Comparison of ENCODE assay signal across 8 cellular contexts in genomic region chr17:31492880-31493655, GRCh38.
A peak's percentile ranks its signal among the peaks of the same experiment; 100 is the strongest.
DNase-seq lines count a peak whose midpoint lies in the region; FAIRE-seq and TF ChIP-seq lines count a peak whose summit lies in the region.

No MANE protein-coding gene starts in this region.

- H3K36me3 ChIP-seq in GM23248 (ENCODE audit: low read depth) (no peaks in the 10 kb centered on the region), SK-N-SH (replicated peaks in 1 of 2; ENCODE audit: control insufficient read depth in 1 of 2, insufficient read depth in 2 of 2, low read length in 1 of 2) (no peaks in the 10 kb centered on the region)

- TF ChIP-seq RAD21 in SK-N-SH (IDR thresholded peaks at IDR 0.05; ENCODE audit: low read length) = no peak

- no peak overlapping the region for H3K4me3 ChIP-seq in GM23248
- no peak overlapping the region for H3K4me3 ChIP-seq in SK-N-SH (ENCODE audit: low read depth in 2 of 2, low read length in 1 of 2)

- no peaks in the 10 kb centered on the region for H3K4me1 ChIP-seq in GM23248 (ENCODE audit: insufficient read depth)
- H3K4me1 ChIP-seq in SK-N-SH (ENCODE audit: control insufficient read depth in 1 of 2, insufficient read depth in 2 of 2, low read depth in 1 of 2, low read length in 1 of 2) = peaks cover 0 to 39% of the 10 kb centered on the region in 2 experiments; a peak in 1 of 4 replicates

- no peaks in the 10 kb centered on the region for H3F3A ChIP-seq in GM23248 (ENCODE audit: insufficient read depth)
- H3F3A ChIP-seq in SK-N-SH (replicated peaks; ENCODE audit: insufficient read depth) = no peaks in the 10 kb centered on the region

- DNase-seq in GM23248 = peak; percentile 26
- DNase-seq in activated CD4-positive, CD25-positive, alpha-beta regulatory T cell treated with anti-CD3 and anti-CD28 coated beads, Interleukin-2, amount 50 U/mL, for 72 hours = peak; percentile 55
- DNase-seq in germinal center (ENCODE audit: low spot score) = peak; percentile 64
- DNase-seq in stimulated activated CD8-positive, alpha-beta memory T cell treated with anti-CD3 and anti-CD28 coated beads, Interleukin-12 subunit alpha, Interleukin-12 subunit beta, amount 100 ng/mL, for 24 hours (ENCODE audit: extremely low read depth) = peak; percentile 58
- no peak for DNase-seq in cerebellum (ENCODE audit: low spot score)
- no peak for DNase-seq in urothelium cell line (ENCODE audit: low spot score)
- no peak for DNase-seq in NCI-H187 (lab: John Stamatoyannopoulos, UW)
- no peak for DNase-seq in SK-N-SH

- TF ChIP-seq CTCF in SK-N-SH (IDR thresholded peaks at IDR 0.05) = no peak

- no peak for TF ChIP-seq EP300 in SK-N-SH (IDR thresholded peaks at IDR 0.05; ENCODE audit: borderline replicate concordance in 1 of 2, low read depth in 1 of 2, low read length in 1 of 2)

- H3K9ac ChIP-seq in GM23248 = no peak overlapping the region
- H3K9ac ChIP-seq in SK-N-SH = no peak overlapping the region

- peaks cover 43% of the 10 kb centered on the region for H3K27me3 ChIP-seq in GM23248 (replicated peaks; ENCODE audit: insufficient read depth)
- peaks cover 5% of the 10 kb centered on the region; the same call in 1 of the 2 replicates for H3K27me3 ChIP-seq in SK-N-SH (ENCODE audit: insufficient read depth)

- in situ Hi-C loops in GM23248 (cut with MboI) = no loop called here

- H4K20me1 ChIP-seq in GM23248 (ENCODE audit: insufficient read depth) (no peaks in the 10 kb centered on the region), SK-N-SH (ENCODE audit: insufficient read depth) (no peaks in the 10 kb centered on the region)

- CTCF ChIA-PET in SK-N-SH (lab: Yijun Ruan, JAX) = interaction anchor here (0.6 to 1.6 kb wide), 5 partner anchors 15 to 104 kb away, joined by 3 to 7 read pairs (median 3); no protein-coding TSS in a partner anchor

- no peaks in the 10 kb centered on the region for H3K9me2 ChIP-seq in GM23248 (ENCODE audit: insufficient read depth)
- H3K9me2 ChIP-seq in SK-N-SH = no peaks in the 10 kb centered on the region

- H2AFZ ChIP-seq in GM23248 (no peak overlapping the region), SK-N-SH (ENCODE audit: low read depth) (no peak overlapping the region)

- no peak for FAIRE-seq in urothelium cell line (lab: Jason Lieb, UNC)

- POLR2A ChIA-PET in SK-N-SH (lab: Yijun Ruan, JAX) = interaction anchor here (0.8 kb wide), 1 partner anchor 68 kb away, joined by 3 read pairs; no protein-coding TSS in a partner anchor

- H3K9me3 ChIP-seq in GM23248 (ENCODE audit: low read depth) (no peaks in the 10 kb centered on the region), SK-N-SH (no peaks in the 10 kb centered on the region)

- H3K27ac ChIP-seq in GM23248 = no peak overlapping the region
- H3K27ac ChIP-seq in SK-N-SH (ENCODE audit: low read depth in 2 of 2, low read length in 1 of 2) = no peak overlapping the region

- H3K4me2 ChIP-seq in GM23248 (ENCODE audit: unreplicated experiment) (no peak overlapping the region), SK-N-SH (no peak overlapping the region)

- H3K79me2 ChIP-seq in GM23248 (ENCODE audit: insufficient read depth) (no peaks in the 10 kb centered on the region), SK-N-SH (ENCODE audit: insufficient read depth) (no peaks in the 10 kb centered on the region)

- 66% methylated on average over 11 of the region's 11 CpGs for WGBS in GM23248 (ENCODE audit: low coverage in 1 of 2, low lambda C conversion rate in 2 of 2, missing lambda C conversion rate in 2 of 2), 2 experiments
- WGBS in SK-N-SH (ENCODE audit: low lambda C conversion rate) = 81% methylated on average over 11 of the region's 11 CpGs

TF ChIP-seq in SK-N-SH, 30 proteins besides CTCF, POLR2A, EP300 and RAD21:
- TF ChIP-seq FOSL2 (IDR thresholded peaks at IDR 0.05; ENCODE audit: borderline replicate concordance, low read depth) (no peak), GABPA (IDR thresholded peaks at IDR 0.05; ENCODE audit: low read depth) (no peak), USF2 (IDR thresholded peaks at IDR 0.05; ENCODE audit: borderline replicate concordance, low read depth, low read length) (no peak)

Comparison
In these comparisons a context has a peak if more than half of its experiments do, and no peak if none do; other contexts are left out.
1. DNase-seq: peak in GM23248 (single experiment), activated CD4-positive, CD25-positive, alpha-beta regulatory T cell treated with anti-CD3 and anti-CD28 coated beads, Interleukin-2, amount 50 U/mL, for 72 hours (single experiment), germinal center (single experiment) and stimulated activated CD8-positive, alpha-beta memory T cell treated with anti-CD3 and anti-CD28 coated beads, Interleukin-12 subunit alpha, Interleukin-12 subunit beta, amount 100 ng/mL, for 24 hours (single experiment); none in cerebellum (single experiment), urothelium cell line (single experiment), NCI-H187 (0 of 2) and SK-N-SH (single experiment).